In genomic region chr22:46108564-46109473, GRCh38 we compare ENCODE assay signal across 9 cellular contexts. TPM values are rescaled to one million over a fixed set of nuclear protein-coding genes. Genes with fewer than 3 reads are reported as not detected.
A peak's percentile ranks its signal among the peaks of the same experiment; 100 is the strongest.
DNase-seq lines count a peak whose midpoint lies in the region; ATAC-seq and TF ChIP-seq lines count a peak whose summit lies in the region.
"Had no signal": no experiment of that assay in that cellular context is flagged by ENCODE, and none has a peak within 500 bp of the region (broad histone marks: within the 10 kb centered on the region; RNA-seq: fewer than 3 reads in every experiment).

No MANE protein-coding gene starts in this region.

- intact Hi-C loops in thyroid gland (cut with DNase I) = no loop called here

- TF ChIP-seq RAD21 in Ishikawa (IDR thresholded peaks at IDR 0.05; ENCODE audit: low read depth) = no peak

- 49 to 54% methylated on average over 12 to 17 of the region's 20 CpGs for WGBS in thyroid gland, 2 donors

- peak; percentile 41 to 63 for DNase-seq in cardiac fibroblast (ENCODE audit: low read depth in 2 of 2)
- peak; percentile 69 for DNase-seq in kidney tubule cell (ENCODE audit: low spot score)
- DNase-seq in thyroid gland = peak; percentile 43 to 51
- DNase-seq in effector memory CD8-positive, alpha-beta T cell = no peak
- no peak for DNase-seq in GM10248 (ENCODE audit: extremely low spot score)
- no peak for DNase-seq in SHP77 treated with DMSO at 0.1 percent for 48 hours (lab: John Stamatoyannopoulos, UW)
- DNase-seq: MM.1S had no signal

- TF ChIP-seq CTCF in cardiac fibroblast (IDR thresholded peaks at IDR 0.05; ENCODE audit: low read depth, low read length) = no peak
- TF ChIP-seq CTCF in thyroid gland (IDR thresholded peaks at IDR 0.05) = no peak
- no peak for TF ChIP-seq CTCF in GM10248 (IDR thresholded peaks at IDR 0.05; ENCODE audit: control extremely low read depth, extremely low read depth, low read depth, missing control alignments)

- no peak overlapping the region for H3K27ac Mint-ChIP-seq in effector memory CD8-positive, alpha-beta T cell

- POLR2A ChIA-PET in GM10248 (lab: Yijun Ruan, JAX) = no interaction called here

- H3K9me3 ChIP-seq in thyroid gland = no peaks in the 10 kb centered on the region

- H3K4me3 Mint-ChIP-seq in effector memory CD8-positive, alpha-beta T cell = no peak overlapping the region

- ATAC-seq in GM19455 (IDR thresholded peaks at IDR 0.05; ENCODE audit: unreplicated experiment) = no peak
- no peak for ATAC-seq in effector memory CD8-positive, alpha-beta T cell (replicated peaks)

- CTCF ChIA-PET in GM10248 (lab: Yijun Ruan, JAX) = interaction anchor here (3.4 kb wide), 1 partner anchor 102 kb away, joined by 14 read pairs; no protein-coding TSS in a partner anchor

- no peaks in the 10 kb centered on the region for H3K27me3 ChIP-seq in thyroid gland

- H3K9me3 Mint-ChIP-seq in effector memory CD8-positive, alpha-beta T cell = no peaks in the 10 kb centered on the region

- H3K4me1 Mint-ChIP-seq in effector memory CD8-positive, alpha-beta T cell (ENCODE audit: low read depth in 2 of 2) = no peaks in the 10 kb centered on the region

- H3K36me3 Mint-ChIP-seq in effector memory CD8-positive, alpha-beta T cell (ENCODE audit: insufficient read depth) = no peaks in the 10 kb centered on the region

- no peak; the same call in 1 of the 2 replicates for TF ChIP-seq EP300 in Ishikawa (IDR thresholded peaks at IDR 0.05; ENCODE audit: borderline replicate concordance)

- no peaks in the 10 kb centered on the region for H3K27me3 Mint-ChIP-seq in effector memory CD8-positive, alpha-beta T cell

- TF ChIP-seq POLR2A in thyroid gland (IDR thresholded peaks at IDR 0.05) = no peak

- H3K36me3 ChIP-seq in thyroid gland = peaks cover 21 to 30% of the 10 kb centered on the region in 2 donors

- peaks cover 37 to 80% of the 10 kb centered on the region in 2 donors for H3K4me1 ChIP-seq in thyroid gland

- peak overlapping the region; percentile 18 to 76 (median 67) for H3K27ac ChIP-seq in thyroid gland

- no peak overlapping the region for H3K4me3 ChIP-seq in cardiac fibroblast (replicated peaks in 1 of 2; ENCODE audit: low read depth in 2 of 2, low read length in 2 of 2)
- H3K4me3 ChIP-seq in thyroid gland (replicated peaks in 1 of 3) = no peak overlapping the region

TF ChIP-seq in Ishikawa, 13 proteins besides CTCF, POLR2A, EP300 and RAD21:
- TF ChIP-seq TEAD4 (IDR thresholded peaks at IDR 0.05) = peak; percentile 40; the same call in 1 of the 2 replicates
- no peak for TF ChIP-seq REST (IDR thresholded peaks at IDR 0.05; ENCODE audit: low read depth)
- TF ChIP-seq FOXM1 (IDR thresholded peaks at IDR 0.05; ENCODE audit: borderline replicate concordance, low read depth) = no peak
- TF ChIP-seq CREB1 (IDR thresholded peaks at IDR 0.05; ENCODE audit: low read depth) = no peak
- TF ChIP-seq NFIC (IDR thresholded peaks at IDR 0.05) = 0 out of 2 replicates have a peak, but pooled peaks have one; percentile 14
- TF ChIP-seq EGR1 (IDR thresholded peaks at IDR 0.05) = no peak
- no peak for TF ChIP-seq CEBPB (IDR thresholded peaks at IDR 0.05)
- no peak for TF ChIP-seq YY1 (IDR thresholded peaks at IDR 0.05; ENCODE audit: low read depth)
- peak; percentile 17; the same call in 1 of the 2 replicates for TF ChIP-seq ZBTB7A (IDR thresholded peaks at IDR 0.05; ENCODE audit: low read depth)
- TF ChIP-seq, protein P1, sequence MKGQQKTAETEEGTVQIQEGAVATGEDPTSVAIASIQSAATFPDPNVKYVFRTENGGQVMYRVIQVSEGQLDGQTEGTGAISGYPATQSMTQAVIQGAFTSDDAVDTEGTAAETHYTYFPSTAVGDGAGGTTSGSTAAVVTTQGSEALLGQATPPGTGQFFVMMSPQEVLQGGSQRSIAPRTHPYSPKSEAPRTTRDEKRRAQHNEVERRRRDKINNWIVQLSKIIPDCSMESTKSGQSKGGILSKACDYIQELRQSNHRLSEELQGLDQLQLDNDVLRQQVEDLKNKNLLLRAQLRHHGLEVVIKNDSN (IDR thresholded peaks at IDR 0.05) = 0 out of 2 replicates have a peak, but pooled peaks have one; percentile 6
- TF ChIP-seq TCF12 (IDR thresholded peaks at IDR 0.05; ENCODE audit: low read depth) = peak; percentile 21; the same call in 1 of the 2 replicates
- TF ChIP-seq, protein P2, sequence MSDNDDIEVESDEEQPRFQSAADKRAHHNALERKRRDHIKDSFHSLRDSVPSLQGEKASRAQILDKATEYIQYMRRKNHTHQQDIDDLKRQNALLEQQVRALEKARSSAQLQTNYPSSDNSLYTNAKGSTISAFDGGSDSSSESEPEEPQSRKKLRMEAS (IDR thresholded peaks at IDR 0.05) = peak; percentile 26; the same call in 1 of the 2 replicates
- no peak for TF ChIP-seq TAF1 (IDR thresholded peaks at IDR 0.05; ENCODE audit: low read depth)

RNA-seq across cellular contexts. Expression of gene PPARA, which starts 41.5 kb away (rescaled TPM):
- total RNA-seq in thyroid gland = 10 to 100 TPM; 26.9 to 41.9 (median 37.4) TPM

Comparison
In these comparisons a context has a peak if more than half of its experiments do, and no peak if none do; other contexts are left out.
1. DNase-seq: peak in cardiac fibroblast (2 of 2), kidney tubule cell (single experiment) and thyroid gland (2 of 2); none in effector memory CD8-positive, alpha-beta T cell (0 of 3), GM10248 (single experiment) and SHP77 treated with DMSO at 0.1 percent for 48 hours (single experiment).